Comparison of ENCODE assay signal across 1 cellular context in genomic region chr1:224632921-224633321, GRCh38.
TF ChIP-seq lines count a peak whose summit lies in the region.

No MANE protein-coding gene starts in this region.

TF ChIP-seq in GM23338, 12 proteins besides CTCF, POLR2A, EP300 and RAD21:
- TF ChIP-seq STAT1 (IDR thresholded peaks at IDR 0.05; ENCODE audit: unreplicated experiment) (no peak), NANOG (IDR thresholded peaks at IDR 0.05; ENCODE audit: borderline replicate concordance) (no peak), EZH2phosphoT487 (IDR thresholded peaks at IDR 0.05; ENCODE audit: unreplicated experiment) (no peak), REST (IDR thresholded peaks at IDR 0.05; ENCODE audit: unreplicated experiment) (no peak), ZNF114 (CRISPR knock-in tag; IDR thresholded peaks at IDR 0.05) (no peak), CREB1 (CRISPR knock-in tag; IDR thresholded peaks at IDR 0.05; ENCODE audit: low read depth) (no peak), ETS1 (IDR thresholded peaks at IDR 0.05) (no peak), ZNF331 (CRISPR knock-in tag; IDR thresholded peaks at IDR 0.05; ENCODE audit: low read depth) (no peak), POLR2AphosphoS5 (IDR thresholded peaks at IDR 0.05; ENCODE audit: low read depth) (no peak), JUNB (IDR thresholded peaks at IDR 0.05; ENCODE audit: unreplicated experiment) (no peak), EZH2 (IDR thresholded peaks at IDR 0.05; ENCODE audit: low read depth, unreplicated experiment) (no peak)
TF ChIP-seq in GM23338: peak in this region for 0.
